28 cellular contexts compared by ENCODE assay signal in genomic region chr2:182695796-182696195, GRCh38.
"Had no signal": no experiment of that assay in that cellular context is flagged by ENCODE, and none has a peak within 500 bp of the region (broad histone marks: within the 10 kb centered on the region; RNA-seq: fewer than 3 reads in every experiment).

No MANE protein-coding gene starts in this region.

- H3K36me3 Mint-ChIP-seq: stimulated activated effector memory CD8-positive, alpha-beta T cell treated with anti-CD3 and anti-CD28 coated beads, Interleukin-12 subunit alpha, Interleukin-12 subunit beta, amount 100 ng/mL, for 72 hours; stimulated activated memory B cell treated with anti-CD40 and anti-IgM and Interleukin-4, amounts not matched to agents 10 μg/mL and 1 μg/mL and 100 μg/mL, for 72 hours; type B pancreatic cell had no signal

- H3K36me3 ChIP-seq: stomach, suprapubic skin, thoracic aorta, thyroid gland, tibial artery, tibial nerve, transverse colon, upper lobe of left lung, upper lobe of right lung, uterus, vagina had no signal

- H3K27me3 Mint-ChIP-seq: stimulated activated memory B cell treated with anti-CD40 and anti-IgM and Interleukin-4, amounts not matched to agents 10 μg/mL and 1 μg/mL and 100 μg/mL, for 72 hours; type B pancreatic cell had no signal

- H3K9me3 ChIP-seq: suprapubic skin, testis, thoracic aorta, thyroid gland, tibial artery, transverse colon, upper lobe of left lung, upper lobe of right lung, uterus, vagina had no signal

- H3K4me3 Mint-ChIP-seq: stimulated activated effector memory CD8-positive, alpha-beta T cell treated with anti-CD3 and anti-CD28 coated beads, Interleukin-12 subunit alpha, Interleukin-12 subunit beta, amount 100 ng/mL, for 72 hours; stimulated activated memory B cell treated with anti-CD40 and anti-IgM and Interleukin-4, amounts not matched to agents 10 μg/mL and 1 μg/mL and 100 μg/mL, for 72 hours; stimulated activated naive B cell treated with anti-CD40 and anti-IgM and Interleukin-4, amounts not matched to agents 10 μg/mL and 1 μg/mL and 100 μg/mL, for 72 hours; stimulated activated naive CD8-positive, alpha-beta T cell treated with anti-CD3 and anti-CD28 coated beads, Interleukin-15, amount 100 ng/mL, for 72 hours; stimulated activated naive CD8-positive, alpha-beta T cell treated with anti-CD3 and anti-CD28 coated beads, Interleukin-15, Interleukin-2, amounts not matched to agents 100 ng/mL and 50 ng/mL, for 24 hours; type B pancreatic cell had no signal

- H3K27ac ChIP-seq: stomach, suprapubic skin, testis, thoracic aorta, thyroid gland, tibial artery, tibial nerve, transverse colon, upper lobe of left lung, upper lobe of right lung, uterus, vagina had no signal

- ATAC-seq: stimulated activated effector memory CD8-positive, alpha-beta T cell treated with anti-CD3 and anti-CD28 coated beads, Interleukin-12 subunit alpha, Interleukin-12 subunit beta, amount 100 ng/mL, for 72 hours; stimulated activated memory B cell treated with anti-CD40 and anti-IgM and Interleukin-4, amounts not matched to agents 10 μg/mL and 1 μg/mL and 100 μg/mL, for 72 hours; stimulated activated naive B cell treated with anti-CD40 and anti-IgM and Interleukin-4, amounts not matched to agents 10 μg/mL and 1 μg/mL and 100 μg/mL, for 72 hours; stimulated activated naive CD8-positive, alpha-beta T cell treated with anti-CD3 and anti-CD28 coated beads, Interleukin-15, amount 100 ng/mL, for 72 hours; stimulated activated naive CD8-positive, alpha-beta T cell treated with anti-CD3 and anti-CD28 coated beads, Interleukin-15, Interleukin-2, amounts not matched to agents 100 U/mL and 50 U/mL, for 24 hours; upper lobe of right lung had no signal

- H3K4me1 ChIP-seq: stomach, suprapubic skin, testis, thyroid gland, tibial artery, tibial nerve, transverse colon, upper lobe of left lung, upper lobe of right lung, uterus, vagina had no signal

- H3K27ac Mint-ChIP-seq: stimulated activated effector memory CD8-positive, alpha-beta T cell treated with anti-CD3 and anti-CD28 coated beads, Interleukin-12 subunit alpha, Interleukin-12 subunit beta, amount 100 ng/mL, for 72 hours; stimulated activated memory B cell treated with anti-CD40 and anti-IgM and Interleukin-4, amounts not matched to agents 10 μg/mL and 1 μg/mL and 100 μg/mL, for 72 hours; stimulated activated naive B cell treated with anti-CD40 and anti-IgM and Interleukin-4, amounts not matched to agents 10 μg/mL and 1 μg/mL and 100 μg/mL, for 72 hours; stimulated activated naive CD8-positive, alpha-beta T cell treated with anti-CD3 and anti-CD28 coated beads, Interleukin-15, amount 100 ng/mL, for 72 hours; stimulated activated naive CD8-positive, alpha-beta T cell treated with anti-CD3 and anti-CD28 coated beads, Interleukin-15, Interleukin-2, amounts not matched to agents 100 ng/mL and 50 ng/mL, for 24 hours; type B pancreatic cell had no signal

- DNase-seq: stimulated activated CD4-positive, alpha-beta T cell treated with anti-CD3 and anti-CD28 coated beads, Interleukin-2, amount 100 ng/mL, for 48 hours; stimulated activated CD4-positive, alpha-beta T cell treated with anti-CD3 and anti-CD28 coated beads, Interleukin-4, amount 100 ng/mL, for 1 hour; stimulated activated CD4-positive, alpha-beta T cell treated with anti-CD3 and anti-CD28 coated beads, Interleukin-4, amount 100 ng/mL, for 24 hours; stimulated activated CD4-positive, alpha-beta T cell treated with anti-CD3 and anti-CD28 coated beads, Interleukin-4, amount 100 ng/mL, for 4 hours; stimulated activated CD8-positive, alpha-beta memory T cell treated with anti-CD3 and anti-CD28 coated beads, Interleukin-4, amount 100 ng/mL, for 48 hours; stimulated activated naive B cell treated with anti-CD40 and anti-IgM and Interleukin-4, amounts not matched to agents 10 μg/mL and 1 μg/mL and 100 μg/mL, for 72 hours; stimulated activated naive CD4-positive, alpha-beta T cell; stimulated activated naive CD4-positive, alpha-beta T cell treated with Interleukin-2 at 50 U/mL for 16 hours; stimulated activated naive CD8-positive, alpha-beta T cell treated with anti-CD3 and anti-CD28 coated beads, Interleukin-15, amount 100 ng/mL, for 72 hours; stimulated activated naive CD8-positive, alpha-beta T cell treated with anti-CD3 and anti-CD28 coated beads, Interleukin-15, Interleukin-2, amounts not matched to agents 100 U/mL and 50 U/mL, for 24 hours; stomach; substantia nigra; testis; thyroid gland; tibial artery; transverse colon; upper lobe of right lung; uterus had no signal

- H3K9me3 Mint-ChIP-seq: stimulated activated effector memory CD8-positive, alpha-beta T cell treated with anti-CD3 and anti-CD28 coated beads, Interleukin-12 subunit alpha, Interleukin-12 subunit beta, amount 100 ng/mL, for 72 hours; stimulated activated naive CD8-positive, alpha-beta T cell treated with anti-CD3 and anti-CD28 coated beads, Interleukin-15, amount 100 ng/mL, for 72 hours; stimulated activated naive CD8-positive, alpha-beta T cell treated with anti-CD3 and anti-CD28 coated beads, Interleukin-15, Interleukin-2, amounts not matched to agents 100 ng/mL and 50 ng/mL, for 24 hours; type B pancreatic cell had no signal

- H3K4me3 ChIP-seq: stomach, suprapubic skin, testis, thoracic aorta, thyroid gland, tibial artery, tibial nerve, transverse colon, upper lobe of left lung, upper lobe of right lung, uterus, vagina had no signal

- FAIRE-seq: urothelium cell line had no signal

- H3K27me3 ChIP-seq: stomach, suprapubic skin, testis, thyroid gland, tibial artery, tibial nerve, transverse colon, upper lobe of left lung, upper lobe of right lung, uterus, vagina had no signal

- H3K4me1 Mint-ChIP-seq: stimulated activated effector memory CD8-positive, alpha-beta T cell treated with anti-CD3 and anti-CD28 coated beads, Interleukin-12 subunit alpha, Interleukin-12 subunit beta, amount 100 ng/mL, for 72 hours; stimulated activated memory B cell treated with anti-CD40 and anti-IgM and Interleukin-4, amounts not matched to agents 10 μg/mL and 1 μg/mL and 100 μg/mL, for 72 hours; stimulated activated naive B cell treated with anti-CD40 and anti-IgM and Interleukin-4, amounts not matched to agents 10 μg/mL and 1 μg/mL and 100 μg/mL, for 72 hours; stimulated activated naive CD8-positive, alpha-beta T cell treated with anti-CD3 and anti-CD28 coated beads, Interleukin-15, amount 100 ng/mL, for 72 hours had no signal
